ENCODE assay signal across 24 cellular contexts in genomic region chr12:113575386-113575785, GRCh38.
"Had no signal": no experiment of that assay in that cellular context is flagged by ENCODE, and none has a peak within 500 bp of the region (broad histone marks: within the 10 kb centered on the region; RNA-seq: fewer than 3 reads in every experiment).

No MANE protein-coding gene starts in this region.

- H3K9ac ChIP-seq: KMS-11, SK-N-SH had no signal

- H3K4me2 ChIP-seq: KMS-11, SK-N-SH had no signal

- FAIRE-seq: HepG2, RCC 7860 had no signal

- H3K9me3 ChIP-seq: SK-N-SH had no signal

- DNase-seq: IMR-90, Kasumi-1, MM.1S, MV-4-11, NCI-H1048, NCI-H1105, NCI-H1436 treated with DMSO at 0.1 percent for 48 hours, NCI-H1694, NCI-H187 treated with DMSO at 0.1 percent for 48 hours, NCI-H2029 treated with DMSO at 0.1 percent for 48 hours, NCI-H2171 treated with DMSO at 0.1 percent for 48 hours, NCI-H345, NCI-H446 treated with DMSO at 0.1 percent for 48 hours, NCI-H510A treated with DMSO at 0.1 percent for 48 hours, NCI-H526, NCI-H82, Right ventricle myocardium superior, SIG-M5, SK-N-SH, SW 1271, T-cell had no signal

- H3K27ac ChIP-seq: KMS-11 had no signal
